ENCODE assay signal across 29 cellular contexts in genomic region chr12:3003593-3003992, GRCh38. TPM values are rescaled to one million over a fixed set of nuclear protein-coding genes. Genes with fewer than 3 reads are reported as not detected.
A peak's percentile ranks its signal among the peaks of the same experiment; 100 is the strongest.
DNase-seq lines count a peak whose midpoint lies in the region; FAIRE-seq and TF ChIP-seq lines count a peak whose summit lies in the region.
"Had no signal": no experiment of that assay in that cellular context is flagged by ENCODE, and none has a peak within 500 bp of the region (broad histone marks: within the 10 kb centered on the region; RNA-seq: fewer than 3 reads in every experiment).

No MANE protein-coding gene starts in this region.

- no peak overlapping the region for H4K91ac ChIP-seq in neuronal stem cell (ENCODE audit: low read depth, low read length, poor library complexity)

- H3K27ac ChIP-seq in astrocyte (ENCODE audit: low read depth, low read length) (no peak overlapping the region), neuronal stem cell (replicated peaks; ENCODE audit: low read length) (no peak overlapping the region), A673 (ENCODE audit: low read depth, low read length, poor library complexity, severe bottlenecking) (no peak overlapping the region)
- H3K27ac ChIP-seq: HL-60, Peyer's patch, skin epidermis, tibial nerve had no signal

- CTCF ChIA-PET in A673 (lab: Charles Lee): interaction anchor here (0.6 kb wide), 1 partner anchor 42 kb away, joined by 9 read pairs; no protein-coding TSS in a partner anchor
- CTCF ChIA-PET in HEK293T (lab: Yijun Ruan, JAX): no interaction called here

- no peak overlapping the region for H3K4me3 Mint-ChIP-seq in astrocyte (ENCODE audit: unreplicated experiment)
- H3K4me3 Mint-ChIP-seq: naive thymus-derived CD8-positive, alpha-beta T cell; stimulated activated naive CD8-positive, alpha-beta T cell treated with anti-CD3 and anti-CD28 coated beads, Interleukin-15, Interleukin-2, amounts not matched to agents 100 ng/mL and 50 ng/mL, for 24 hours had no signal

- peaks cover 12% of the 10 kb centered on the region for H4K20me1 ChIP-seq in astrocyte (ENCODE audit: insufficient read depth, low read length)

- H2BK120ac ChIP-seq in neuronal stem cell (ENCODE audit: low read depth, low read length): no peak overlapping the region

- no peak for FAIRE-seq in astrocyte (lab: Jason Lieb, UNC)
- FAIRE-seq: kidney had no signal

- H3K27me3 ChIP-seq in astrocyte (ENCODE audit: insufficient read depth, low read length) (no peaks in the 10 kb centered on the region), neuronal stem cell (ENCODE audit: control insufficient read depth in 3 of 3, insufficient read depth in 3 of 3, low read depth in 1 of 3, low read length in 3 of 3) (no peaks in the 10 kb centered on the region), A673 (replicated peaks; ENCODE audit: insufficient read depth, low read depth, low read length, poor library complexity) (no peaks in the 10 kb centered on the region)
- H3K27me3 ChIP-seq: Peyer's patch, tibial nerve had no signal

- no TSS peak for BruUV-seq in A673 (replicated peaks; lab: Mats Ljungman, UMichigan)

- H3K27ac Mint-ChIP-seq in astrocyte (ENCODE audit: unreplicated experiment): no peak overlapping the region
- H3K27ac Mint-ChIP-seq: naive thymus-derived CD8-positive, alpha-beta T cell; stimulated activated naive CD8-positive, alpha-beta T cell treated with anti-CD3 and anti-CD28 coated beads, Interleukin-15, Interleukin-2, amounts not matched to agents 100 ng/mL and 50 ng/mL, for 24 hours had no signal

- H2BK15ac ChIP-seq in neuronal stem cell (ENCODE audit: low read length): no peak overlapping the region

- H3K4me3 ChIP-seq in astrocyte (ENCODE audit: insufficient read depth, low read depth, low read length) (no peak overlapping the region), neuronal stem cell (ENCODE audit: low read length in 2 of 2) (no peak overlapping the region), A673 (ENCODE audit: low read depth, low read length, poor library complexity, severe bottlenecking) (no peak overlapping the region)
- H3K4me3 ChIP-seq: Peyer's patch, skin epidermis, tibial nerve had no signal

- POLR2A ChIA-PET in A673 (lab: Charles Lee; ENCODE audit: low non-redundant PET) (no interaction called here), HEK293T (lab: Yijun Ruan, JAX) (no interaction called here)

- peak overlapping the region; percentile 47 for H3K14ac ChIP-seq in neuronal stem cell (ENCODE audit: low read length)

- H3K9me3 ChIP-seq in astrocyte (ENCODE audit: insufficient read depth, low read depth, low read length): no peaks in the 10 kb centered on the region
- no peaks in the 10 kb centered on the region for H3K9me3 ChIP-seq in neuronal stem cell (replicated peaks in 1 of 2; ENCODE audit: control insufficient read depth in 2 of 2, insufficient read depth in 1 of 2, low read depth in 1 of 2, low read length in 2 of 2)
- H3K9me3 ChIP-seq in A673 (ENCODE audit: low read depth, low read length, poor library complexity, severe bottlenecking): no peaks in the 10 kb centered on the region
- H3K9me3 ChIP-seq: Peyer's patch, tibial nerve had no signal

- H3K23ac ChIP-seq in neuronal stem cell (ENCODE audit: low read depth, low read length, poor library complexity): peak overlapping the region; percentile 43

- no CpG with 5 or more reads among the region's 11 CpGs for WGBS in neuronal stem cell (ENCODE audit: extremely low coverage in 2 of 2, insufficient read length in 2 of 2, insufficient replicate concordance in 1 of 2), 2 donors

- H3K36me3 Mint-ChIP-seq in astrocyte (ENCODE audit: low read depth, unreplicated experiment): peaks cover 9% of the 10 kb centered on the region
- H3K36me3 Mint-ChIP-seq: naive thymus-derived CD8-positive, alpha-beta T cell had no signal

- H2AFZ ChIP-seq in astrocyte (ENCODE audit: low read depth, low read length) (no peak overlapping the region), neuronal stem cell (ENCODE audit: low read length) (no peak overlapping the region)

- H2BK5ac ChIP-seq in neuronal stem cell (ENCODE audit: low read length): no peak overlapping the region

- H3K36me3 ChIP-seq in astrocyte (ENCODE audit: insufficient read depth, low read length) (no peaks in the 10 kb centered on the region), neuronal stem cell (replicated peaks in 1 of 2; ENCODE audit: control insufficient read depth in 2 of 2, insufficient read depth in 2 of 2, low read length in 2 of 2) (peaks cover 11 to 44% of the 10 kb centered on the region in 2 donors), A673 (ENCODE audit: insufficient read depth, low read length, poor library complexity, severe bottlenecking) (no peaks in the 10 kb centered on the region)
- H3K36me3 ChIP-seq: Peyer's patch, tibial nerve had no signal

- H3K9me3 Mint-ChIP-seq in astrocyte (ENCODE audit: unreplicated experiment): no peaks in the 10 kb centered on the region
- H3K9me3 Mint-ChIP-seq: naive thymus-derived CD8-positive, alpha-beta T cell; stimulated activated naive CD8-positive, alpha-beta T cell treated with anti-CD3 and anti-CD28 coated beads, Interleukin-15, Interleukin-2, amounts not matched to agents 100 ng/mL and 50 ng/mL, for 24 hours had no signal

- peaks cover 6% of the 10 kb centered on the region for H3K79me1 ChIP-seq in neuronal stem cell (ENCODE audit: low read depth, low read length)

- H3K79me2 ChIP-seq in astrocyte (ENCODE audit: insufficient read depth, low read length): peaks cover 45% of the 10 kb centered on the region

- H3K4me1 ChIP-seq in astrocyte (ENCODE audit: insufficient read depth, low read length) (peaks cover 35% of the 10 kb centered on the region), neuronal stem cell (ENCODE audit: control insufficient read depth in 2 of 2, insufficient read depth in 1 of 2, low read depth in 1 of 2, low read length in 2 of 2) (peaks cover 0 to 11% of the 10 kb centered on the region in 2 donors), A673 (ENCODE audit: insufficient read depth, low read length, poor library complexity, severe bottlenecking) (no peaks in the 10 kb centered on the region)
- H3K4me1 ChIP-seq: Peyer's patch, tibial nerve had no signal

- DNase-seq in NCI-H2171 treated with DMSO at 0.1 percent for 48 hours (lab: John Stamatoyannopoulos, UW) (peak; percentile 29), NCI-H2171 (lab: John Stamatoyannopoulos, UW) (no peak), astrocyte (ENCODE audit: low read depth) (no peak), neuronal stem cell (ENCODE audit: low spot score) (no peak), A673 (ENCODE audit: low spot score) (no peak), activated gamma-delta T cell (lab: John Stamatoyannopoulos, UW) (no peak), HEK293T (ENCODE audit: extremely low spot score) (no peak), HCEC 1CT (no peak)
- DNase-seq: 8988T; activated CD4-positive, alpha-beta T cell treated with anti-CD3 and anti-CD28 coated beads, Interleukin-2, amount 50 U/mL, for 48 hours; activated naive CD4-positive, alpha-beta T cell treated with Interleukin-2 at 50 U/mL for 16 hours; amniotic stem cell; central memory CD4-positive, alpha-beta T cell; COR-L47; erythroblast; foreskin melanocyte; mammary epithelial cell; MM.1S; NCI-H146; NCI-H2227 treated with DMSO at 0.1 percent for 48 hours; Peyer's patch; stimulated activated CD4-positive, alpha-beta T cell treated with anti-CD3 and anti-CD28 coated beads, Interleukin-2, amount 100 ng/mL, for 24 hours; T-helper 2 cell had no signal

- H2AK5ac ChIP-seq in neuronal stem cell (ENCODE audit: low read depth, low read length): no peak overlapping the region

- H3K4me2 ChIP-seq in astrocyte (ENCODE audit: low read length): no peak overlapping the region
- H3K4me2 ChIP-seq in neuronal stem cell (ENCODE audit: insufficient read depth, low read length, poor library complexity, severe bottlenecking): no peak overlapping the region

- no peak overlapping the region for H3K4ac ChIP-seq in neuronal stem cell (ENCODE audit: low read length)

- intact Hi-C loops in A673 (cut with micrococcal nuclease; ENCODE audit: unreplicated experiment): no loop called here

- H3K9ac ChIP-seq in astrocyte (ENCODE audit: low read length): peak overlapping the region; percentile 46
- peak overlapping the region; percentile 33 for H3K9ac ChIP-seq in neuronal stem cell (ENCODE audit: low read depth, low read length, poor library complexity)

- H4K8ac ChIP-seq in neuronal stem cell (ENCODE audit: low read depth, low read length): no peak overlapping the region

- TF ChIP-seq CTCF in astrocyte (IDR thresholded peaks at IDR 0.05; ENCODE audit: insufficient read depth, low read depth, low read length): no peak
- no peak for TF ChIP-seq CTCF in A673 (conservative IDR thresholded peaks at IDR 0.05; ENCODE audit: low read depth, low read length)

- no peaks in the 10 kb centered on the region for H3K27me3 Mint-ChIP-seq in astrocyte (ENCODE audit: low read depth, unreplicated experiment)
- H3K27me3 Mint-ChIP-seq: stimulated activated naive CD8-positive, alpha-beta T cell treated with anti-CD3 and anti-CD28 coated beads, Interleukin-15, Interleukin-2, amounts not matched to agents 100 ng/mL and 50 ng/mL, for 24 hours had no signal

- H2BK12ac ChIP-seq in neuronal stem cell (ENCODE audit: low read length): no peak overlapping the region

- peaks cover 14% of the 10 kb centered on the region for H3K4me1 Mint-ChIP-seq in astrocyte (ENCODE audit: low read depth, unreplicated experiment)
- H3K4me1 Mint-ChIP-seq: naive thymus-derived CD8-positive, alpha-beta T cell had no signal

- peak overlapping the region; percentile 54 for H3K18ac ChIP-seq in neuronal stem cell (ENCODE audit: low read length)

TF ChIP-seq in HEK293T, 16 proteins besides CTCF, POLR2A, EP300 and RAD21 (continues in another document):
- TF ChIP-seq BHLHE40 (IDR thresholded peaks at IDR 0.05; ENCODE audit: borderline replicate concordance): no peak
- no peak for TF ChIP-seq CTBP1 (IDR thresholded peaks at IDR 0.05; ENCODE audit: borderline replicate concordance)
- no peak for TF ChIP-seq TARDBP (IDR thresholded peaks at IDR 0.05)
- TF ChIP-seq SUZ12 (IDR thresholded peaks at IDR 0.05): no peak
- no peak for TF ChIP-seq LEF1 (IDR thresholded peaks at IDR 0.05; ENCODE audit: borderline replicate concordance)
- no peak for TF ChIP-seq FOXK2 (IDR thresholded peaks at IDR 0.05)
- TF ChIP-seq L3MBTL2 (conservative IDR thresholded peaks at IDR 0.05): no peak
- TF ChIP-seq HDGF (IDR thresholded peaks at IDR 0.05; ENCODE audit: borderline replicate concordance): no peak
- no peak for TF ChIP-seq FOXA1 (IDR thresholded peaks at IDR 0.05)
- TF ChIP-seq ZNF384 (IDR thresholded peaks at IDR 0.05): no peak
- no peak for TF ChIP-seq FOXM1 (IDR thresholded peaks at IDR 0.05; ENCODE audit: borderline replicate concordance)
- TF ChIP-seq NFRKB (IDR thresholded peaks at IDR 0.05): no peak

RNA-seq across cellular contexts. Expression of gene TEAD4, which starts 44.4 kb away (rescaled TPM):
- total RNA-seq in astrocyte: 13.0 and 19.1 TPM in 2 replicates
- polyA plus RNA-seq in neuronal stem cell (2013, experiment 1 of 2): 17.8 TPM
- 18.8 TPM for polyA plus RNA-seq in neuronal stem cell (2013, experiment 2 of 2)
- total RNA-seq in A673 (2021): 35.0 and 39.8 TPM in 2 replicates
- total RNA-seq: naive thymus-derived CD8-positive, alpha-beta T cell had no signal
- polyA plus RNA-seq: naive thymus-derived CD8-positive, alpha-beta T cell had no signal
